ENCODE assay signal across 20 cellular contexts in genomic region chr14:105379946-105380345, GRCh38. TPM values are rescaled to one million over a fixed set of nuclear protein-coding genes. Genes with fewer than 3 reads are reported as not detected.
DNase-seq lines count a peak whose midpoint lies in the region; ATAC-seq and TF ChIP-seq lines count a peak whose summit lies in the region.
"Had no signal": no experiment of that assay in that cellular context is flagged by ENCODE, and none has a peak within 500 bp of the region (broad histone marks: within the 10 kb centered on the region; RNA-seq: fewer than 3 reads in every experiment).

No MANE protein-coding gene starts in this region.

- H2BK12ac ChIP-seq in mesenchymal stem cell (ENCODE audit: low read length in 2 of 2) (no peak overlapping the region), neuronal stem cell (ENCODE audit: low read length) (no peak overlapping the region)

- TF ChIP-seq POLR2A in IMR-90 (IDR thresholded peaks at IDR 0.05; ENCODE audit: low read depth, low read length) (no peak), GM18505 (IDR thresholded peaks at IDR 0.05; ENCODE audit: borderline replicate concordance, extremely low read depth, insufficient read depth, insufficient read length) (no peak)

- no peak overlapping the region for H2BK5ac ChIP-seq in IMR-90 (ENCODE audit: low read depth, low read length, poor library complexity, severe bottlenecking)
- no peak overlapping the region for H2BK5ac ChIP-seq in mesenchymal stem cell (ENCODE audit: low read depth, low read length, poor library complexity, severe bottlenecking)
- H2BK5ac ChIP-seq in neuronal stem cell (ENCODE audit: low read length) = no peak overlapping the region

- H2AFZ ChIP-seq in IMR-90 (replicated peaks; ENCODE audit: low read length, poor library complexity) = no peak overlapping the region
- no peak overlapping the region for H2AFZ ChIP-seq in mesenchymal stem cell (ENCODE audit: low read depth, low read length)
- no peak overlapping the region for H2AFZ ChIP-seq in neuronal stem cell (ENCODE audit: low read length)
- H2AFZ ChIP-seq: GM23248 had no signal

- H3K14ac ChIP-seq in IMR-90 (replicated peaks; ENCODE audit: low read depth, low read length) = no peak overlapping the region
- no peak overlapping the region for H3K14ac ChIP-seq in mesenchymal stem cell (ENCODE audit: low read length in 2 of 2)
- H3K14ac ChIP-seq in neuronal stem cell (ENCODE audit: low read length) = peak overlapping the region; percentile 38

- no peak overlapping the region for H2BK120ac ChIP-seq in IMR-90 (ENCODE audit: low read depth, low read length)
- no peak overlapping the region for H2BK120ac ChIP-seq in mesenchymal stem cell (ENCODE audit: low read depth, low read length)
- H2BK120ac ChIP-seq in neuronal stem cell (ENCODE audit: low read depth, low read length) = no peak overlapping the region

- H3K79me1 ChIP-seq in IMR-90 (ENCODE audit: low read depth in 1 of 2, low read length in 2 of 2) = no peaks in the 10 kb centered on the region
- peaks cover 3% of the 10 kb centered on the region for H3K79me1 ChIP-seq in mesenchymal stem cell (replicated peaks; ENCODE audit: low read length, poor library complexity, severe bottlenecking)
- H3K79me1 ChIP-seq in neuronal stem cell (ENCODE audit: low read depth, low read length) = peaks cover 8% of the 10 kb centered on the region

- no peak overlapping the region for H3K56ac ChIP-seq in IMR-90 (ENCODE audit: extremely low read depth, insufficient read depth, low read length)

- H3K4me3 ChIP-seq in right atrium auricular region (no peak overlapping the region), IMR-90 (ENCODE audit: insufficient read depth, low read depth, low read length) (no peak overlapping the region), mesenchymal stem cell (ENCODE audit: insufficient read depth in 1 of 2, low read depth in 1 of 2, low read length in 2 of 2) (no peak overlapping the region), neuronal stem cell (ENCODE audit: low read length in 2 of 2) (no peak overlapping the region)
- H3K4me3 ChIP-seq: BLaER1, GM23248 had no signal

- intact Hi-C loops in Right ventricle myocardium inferior (cut with DNase I) (no loop called here), IMR-90 (cut with micrococcal nuclease) (no loop called here)

- ATAC-seq in Right ventricle myocardium inferior (no peak), IMR-90 (ENCODE audit: low read depth) (no peak), GM19324 (IDR thresholded peaks at IDR 0.05; ENCODE audit: low FRiP score, unreplicated experiment) (no peak), GM18505 (IDR thresholded peaks at IDR 0.05; ENCODE audit: unreplicated experiment) (no peak)
- ATAC-seq: CD8-positive, alpha-beta T cell had no signal

- no peak for TF ChIP-seq RAD21 in IMR-90 (IDR thresholded peaks at IDR 0.05; ENCODE audit: low read length)

- no peaks in the 10 kb centered on the region for H4K20me1 ChIP-seq in IMR-90 (ENCODE audit: insufficient read depth, low read length)
- H4K20me1 ChIP-seq: BLaER1 had no signal

- H3K27ac ChIP-seq in right atrium auricular region (no peak overlapping the region), IMR-90 (ENCODE audit: insufficient read depth, low read length) (no peak overlapping the region), mesenchymal stem cell (ENCODE audit: low read length, poor library complexity, severe bottlenecking) (no peak overlapping the region), neuronal stem cell (replicated peaks; ENCODE audit: low read length) (no peak overlapping the region)
- H3K27ac ChIP-seq: 22Rv1, BLaER1, C4-2B, GM23248 had no signal

- POLR2A ChIA-PET in IMR-90 (lab: Charles Lee; ENCODE audit: unreplicated experiment) = no interaction called here

- dilution Hi-C loops in IMR-90 (cut with HindIII; ENCODE audit: low sequenced_read_pairs, unreplicated experiment) = no loop called here

- in situ Hi-C loops in IMR-90 (cut with MboI; ENCODE audit: low sequenced_read_pairs) = no loop called here

- no peak overlapping the region for H3K18ac ChIP-seq in IMR-90 (ENCODE audit: low read depth, low read length)
- no peak overlapping the region for H3K18ac ChIP-seq in mesenchymal stem cell (ENCODE audit: low read depth in 1 of 2, low read length in 2 of 2)
- no peak overlapping the region for H3K18ac ChIP-seq in neuronal stem cell (ENCODE audit: low read length)

- no peak overlapping the region for H2BK15ac ChIP-seq in IMR-90 (ENCODE audit: low read depth, low read length)
- no peak overlapping the region for H2BK15ac ChIP-seq in mesenchymal stem cell (ENCODE audit: low read depth, poor library complexity, severe bottlenecking)
- H2BK15ac ChIP-seq in neuronal stem cell (ENCODE audit: low read length) = no peak overlapping the region

- H4K8ac ChIP-seq in IMR-90 (ENCODE audit: low read depth in 2 of 2, low read length in 2 of 2) (no peak overlapping the region), mesenchymal stem cell (ENCODE audit: low read length) (no peak overlapping the region), neuronal stem cell (ENCODE audit: low read depth, low read length) (no peak overlapping the region)

- no peak overlapping the region for H3K23ac ChIP-seq in IMR-90 (ENCODE audit: low read depth, low read length)
- H3K23ac ChIP-seq in mesenchymal stem cell (ENCODE audit: low read length in 2 of 2) = no peak overlapping the region
- peak overlapping the region; percentile 65 for H3K23ac ChIP-seq in neuronal stem cell (ENCODE audit: low read depth, low read length, poor library complexity)

- TF ChIP-seq CTCF in right atrium auricular region (IDR thresholded peaks at IDR 0.05) (no peak), IMR-90 (conservative IDR thresholded peaks at IDR 0.05; ENCODE audit: low read depth, low read length) (no peak)

- DNase-seq in Right ventricle myocardium inferior (ENCODE audit: missing footprints) (peak; percentile 56), right atrium auricular region (ENCODE audit: low spot score) (no peak), IMR-90 (no peak), mesenchymal stem cell (no peak), neuronal stem cell (ENCODE audit: low spot score) (no peak)
- DNase-seq in stimulated activated CD4-positive, alpha-beta T cell treated with anti-CD3 and anti-CD28 coated beads, Interleukin-1b, Interleukin-23, amount 100 ng/mL, for 48 hours = no peak
- DNase-seq: CD4-positive, CD25-positive, alpha-beta regulatory T cell; CD8-positive, alpha-beta T cell; DMS 273 treated with DMSO at 0.1 percent for 48 hours; DMS79; EL; GDM1; GM23248; H7; HCEC 1CT had no signal

- no peak overlapping the region for H4K5ac ChIP-seq in IMR-90 (ENCODE audit: low read depth, low read length)

- H3K27me3 ChIP-seq in right atrium auricular region (no peaks in the 10 kb centered on the region), IMR-90 (ENCODE audit: control insufficient read depth, insufficient read depth, low read length) (no peaks in the 10 kb centered on the region), mesenchymal stem cell (ENCODE audit: control insufficient read depth in 1 of 2, insufficient read depth in 1 of 2, low read length in 2 of 2) (no peaks in the 10 kb centered on the region), neuronal stem cell (ENCODE audit: control insufficient read depth in 3 of 3, insufficient read depth in 3 of 3, low read depth in 1 of 3, low read length in 3 of 3) (no peaks in the 10 kb centered on the region)
- H3K27me3 ChIP-seq: BLaER1 had no signal

- peaks cover 4% of the 10 kb centered on the region; the same call in 1 of the 2 replicates for H3K9me1 ChIP-seq in IMR-90 (ENCODE audit: insufficient read depth, low read length)

- BruUV-seq in IMR-90 (replicated peaks; lab: Mats Ljungman, UMichigan) = no TSS peak

- peaks cover 38% of the 10 kb centered on the region for H3K36me3 ChIP-seq in right atrium auricular region
- H3K36me3 ChIP-seq in IMR-90 (ENCODE audit: control insufficient read depth, insufficient read depth, low read length) = peaks cover 20% of the 10 kb centered on the region; the same call in 1 of the 2 replicates
- peaks cover 26 to 55% of the 10 kb centered on the region in 2 experiments for H3K36me3 ChIP-seq in mesenchymal stem cell (ENCODE audit: control insufficient read depth in 1 of 2, insufficient read depth in 2 of 2, low read depth in 1 of 2, low read length in 2 of 2)
- H3K36me3 ChIP-seq in neuronal stem cell (replicated peaks in 1 of 2; ENCODE audit: control insufficient read depth in 2 of 2, insufficient read depth in 2 of 2, low read length in 2 of 2) = peaks cover 11 to 49% of the 10 kb centered on the region in 2 donors

- H3K4me2 ChIP-seq in IMR-90 (ENCODE audit: low read depth, low read length) (no peak overlapping the region), mesenchymal stem cell (ENCODE audit: low read length, poor library complexity, severe bottlenecking) (no peak overlapping the region), neuronal stem cell (ENCODE audit: insufficient read depth, low read length, poor library complexity, severe bottlenecking) (no peak overlapping the region)
- H3K4me2 ChIP-seq: BLaER1 had no signal

- H4K91ac ChIP-seq in IMR-90 (ENCODE audit: insufficient read depth, low read depth, low read length) (no peak overlapping the region), mesenchymal stem cell (ENCODE audit: low read length) (peak overlapping the region; percentile 29), neuronal stem cell (ENCODE audit: low read depth, low read length, poor library complexity) (no peak overlapping the region)

- H3K4ac ChIP-seq in IMR-90 (ENCODE audit: low read depth, low read length) (no peak overlapping the region), mesenchymal stem cell (ENCODE audit: low read depth in 1 of 2, low read length in 2 of 2) (no peak overlapping the region), neuronal stem cell (ENCODE audit: low read length) (no peak overlapping the region)

- H3K9me3 ChIP-seq in right atrium auricular region = no peaks in the 10 kb centered on the region
- H3K9me3 ChIP-seq in IMR-90 (ENCODE audit: control insufficient read depth, insufficient read depth, low read length) = no peaks in the 10 kb centered on the region
- no peaks in the 10 kb centered on the region for H3K9me3 ChIP-seq in mesenchymal stem cell (ENCODE audit: control insufficient read depth, low read length)
- no peaks in the 10 kb centered on the region for H3K9me3 ChIP-seq in neuronal stem cell (replicated peaks in 1 of 2; ENCODE audit: control insufficient read depth in 2 of 2, insufficient read depth in 1 of 2, low read depth in 1 of 2, low read length in 2 of 2)
- H3K9me3 ChIP-seq: BLaER1 had no signal

- H2AK5ac ChIP-seq in IMR-90 (ENCODE audit: low read depth, low read length) = no peak overlapping the region
- no peak overlapping the region for H2AK5ac ChIP-seq in mesenchymal stem cell (ENCODE audit: low read length, severe bottlenecking)
- H2AK5ac ChIP-seq in neuronal stem cell (ENCODE audit: low read depth, low read length) = no peak overlapping the region

- 92% methylated on average over 5 of the region's 14 CpGs; no CpG with 5 or more reads in 1 of the 2 experiments for WGBS in IMR-90 (ENCODE audit: extremely low coverage in 2 of 2, insufficient read length in 1 of 2), 2 experiments
- 98% methylated on average over 14 of the region's 14 CpGs for WGBS in mesenchymal stem cell
- no CpG with 5 or more reads among the region's 14 CpGs for WGBS in neuronal stem cell (ENCODE audit: extremely low coverage in 2 of 2, insufficient read length in 2 of 2, insufficient replicate concordance in 1 of 2), 2 donors

- CTCF ChIA-PET in IMR-90 (lab: Yijun Ruan, JAX) = no interaction called here

- no peak overlapping the region for H3K9ac ChIP-seq in IMR-90 (ENCODE audit: low read depth, low read length)
- no peak overlapping the region for H3K9ac ChIP-seq in mesenchymal stem cell (ENCODE audit: low read length)
- H3K9ac ChIP-seq in neuronal stem cell (ENCODE audit: low read depth, low read length, poor library complexity) = peak overlapping the region; percentile 63
- H3K9ac ChIP-seq: BLaER1, GM23248 had no signal

- H3K4me1 ChIP-seq in right atrium auricular region = no peaks in the 10 kb centered on the region
- no peaks in the 10 kb centered on the region for H3K4me1 ChIP-seq in IMR-90 (ENCODE audit: control insufficient read depth, insufficient read depth, low read length)
- no peaks in the 10 kb centered on the region for H3K4me1 ChIP-seq in mesenchymal stem cell (ENCODE audit: control insufficient read depth, insufficient read depth, low read depth, low read length)
- H3K4me1 ChIP-seq in neuronal stem cell (ENCODE audit: control insufficient read depth in 2 of 2, insufficient read depth in 1 of 2, low read depth in 1 of 2, low read length in 2 of 2) = no peaks in the 10 kb centered on the region

- H2AK9ac ChIP-seq in IMR-90 (replicated peaks; ENCODE audit: low read depth, low read length, poor library complexity) = peak overlapping the region; percentile 55

- H2BK20ac ChIP-seq in IMR-90 (ENCODE audit: low read depth, low read length) = no peak overlapping the region

RNA-seq across cellular contexts. Expression of gene TEX22, which starts 18.4 kb away (rescaled TPM):
- total RNA-seq in Right ventricle myocardium inferior (2.4 TPM), right atrium auricular region (under 1 TPM in 1 of 2 donors, not detected in 1; 0.16 TPM), IMR-90 (2012; rRNA removed) (under 0.01 and 0.18 TPM in 2 replicates)
- polyA plus RNA-seq in IMR-90 (2012; rRNA removed) = 0.10 and 0.11 TPM in 2 replicates
- polyA plus RNA-seq in IMR-90 (2012; cell fraction: cytosol; rRNA removed) = 0.03 and 0.12 TPM in 2 replicates
- polyA plus RNA-seq in IMR-90 (2012; cell fraction: nucleus; rRNA removed; ENCODE audit: low replicate concordance) = 1.5 and 1.6 TPM in 2 replicates
- 0.06 TPM for polyA plus RNA-seq in mesenchymal stem cell (2013, experiment 1 of 2)
- 0.04 TPM for polyA plus RNA-seq in mesenchymal stem cell (2013, experiment 2 of 2)
- 0.21 TPM for polyA plus RNA-seq in neuronal stem cell (2013, experiment 1 of 2)
- 0.21 TPM for polyA plus RNA-seq in neuronal stem cell (2013, experiment 2 of 2)

RNA-seq across cellular contexts. Expression of gene MTA1, which starts 39.7 kb away (rescaled TPM):
- total RNA-seq in Right ventricle myocardium inferior = 192 TPM
- total RNA-seq in right atrium auricular region = 10 to 100 TPM; 51.9 to 61.7 TPM
- 19.4 and 21.5 TPM in 2 replicates for total RNA-seq in IMR-90 (2012; rRNA removed)
- 61.6 and 74.5 TPM in 2 replicates for polyA plus RNA-seq in IMR-90 (2012; rRNA removed)
- 55.0 and 55.6 TPM in 2 replicates for polyA plus RNA-seq in IMR-90 (2012; cell fraction: cytosol; rRNA removed)
- polyA plus RNA-seq in IMR-90 (2012; cell fraction: nucleus; rRNA removed; ENCODE audit: low replicate concordance) = 408 and 869 TPM in 2 replicates
- polyA plus RNA-seq in mesenchymal stem cell (2013, experiment 1 of 2) = 66.6 TPM
- polyA plus RNA-seq in mesenchymal stem cell (2013, experiment 2 of 2) = 63.2 TPM
- polyA plus RNA-seq in neuronal stem cell (2013, experiment 1 of 2) = 199 TPM
- polyA plus RNA-seq in neuronal stem cell (2013, experiment 2 of 2) = 194 TPM
